In the genomic region with DNA sequence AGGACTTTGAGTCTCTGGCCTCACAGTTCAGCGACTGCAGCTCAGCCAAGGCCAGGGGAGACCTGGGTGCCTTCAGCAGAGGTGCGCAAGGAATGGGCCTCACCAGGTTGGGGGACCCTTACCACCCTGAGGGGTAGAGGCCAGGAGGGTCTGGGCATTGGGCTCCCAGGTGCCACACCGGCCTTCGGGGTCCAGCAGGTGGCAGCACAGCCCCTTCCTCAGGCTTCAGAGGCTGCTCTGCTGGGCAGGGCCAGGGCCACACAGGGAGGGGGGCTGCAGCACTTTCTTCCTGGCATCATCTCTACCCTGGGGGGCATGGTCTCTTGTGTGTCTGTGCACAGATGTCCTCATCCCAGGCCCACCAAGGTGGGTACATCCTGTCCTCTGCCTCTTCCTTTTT, we compare ENCODE assay signal across 8 cellular contexts. TPM values are rescaled to one million over a fixed set of nuclear protein-coding genes. Genes with fewer than 3 reads are reported as not detected.
DNase-seq lines count a peak whose midpoint lies in the region; ATAC-seq lines count a peak whose summit lies in the region.

No MANE protein-coding gene starts in this region.

- POLR2A ChIA-PET in T-cell (lab: Charles Lee): no interaction called here

- DNase-seq in NCI-H1417 (lab: John Stamatoyannopoulos, UW) (peak in 2 of 3 experiments; percentile 17 to 47), NCI-H1417 treated with DMSO at 0.1 percent for 48 hours (lab: John Stamatoyannopoulos, UW) (no peak), T-cell (peak in 21 of 34 experiments; percentile 17 to 57 (median 35))
- DNase-seq in effector CD4-positive, alpha-beta T cell: peak; percentile 21
- DNase-seq in stimulated activated CD4-positive, alpha-beta T cell treated with anti-CD3 and anti-CD28 coated beads, Interleukin-1b, Interleukin-23, amount 100 ng/mL, for 4 hours (ENCODE audit: low read depth in 2 of 2): peak; percentile 17 to 25

- H3K36me3 Mint-ChIP-seq in T-cell: peaks cover 30% of the 10 kb centered on the region

- no peaks in the 10 kb centered on the region for H3K9me3 Mint-ChIP-seq in T-cell

- no peaks in the 10 kb centered on the region for H3K27me3 Mint-ChIP-seq in T-cell

- CTCF ChIA-PET in T-cell (lab: Charles Lee): interaction anchor here in 1 of 2 donors (1.1 kb wide), 1 partner anchor 10 kb away, joined by 3 read pairs; no protein-coding TSS in a partner anchor

- peaks cover 25 to 52% (median 35%) of the 10 kb centered on the region in 3 donors for H3K4me1 Mint-ChIP-seq in T-cell

- ATAC-seq in T-cell (replicated peaks in 1 of 4) (peak in 3 of 4 experiments; percentile 47 to 81 (median 60)), HG03196 (IDR thresholded peaks at IDR 0.05; ENCODE audit: unreplicated experiment) (no peak), HG02852 (IDR thresholded peaks at IDR 0.05; ENCODE audit: unreplicated experiment) (no peak), HG03378 (IDR thresholded peaks at IDR 0.05; ENCODE audit: unreplicated experiment) (no peak)

- H3K27ac Mint-ChIP-seq in T-cell: peak overlapping the region; percentile 15 to 34

- no peak overlapping the region for H3K4me3 Mint-ChIP-seq in T-cell

RNA-seq across cellular contexts. Expression of gene PIN1, which starts 12.9 kb away (rescaled TPM):
- 10 to 100 TPM; 49.4 to 92.6 (median 79.4) TPM for total RNA-seq in T-cell

RNA-seq across cellular contexts. Expression of gene UBL5, which starts 20.3 kb away (rescaled TPM):
- total RNA-seq in T-cell: 100 to 1,000 TPM; 205 to 228 (median 215) TPM

RNA-seq across cellular contexts. Expression of gene FBXL12, which starts 29.2 kb away (rescaled TPM):
- total RNA-seq in T-cell: 10 to 100 TPM; 31.5 to 37.7 (median 35.0) TPM

Comparison
In these comparisons a context has a peak if more than half of its experiments do, and no peak if none do; other contexts are left out.
1. ATAC-seq: peak in T-cell (3 of 4); none in HG03196 (single experiment), HG02852 (single experiment) and HG03378 (single experiment).